Comparison of ENCODE assay signal across 8 cellular contexts in genomic region chr18:76983184-76983583, GRCh38.
DNase-seq lines count a peak whose midpoint lies in the region; ATAC-seq and TF ChIP-seq lines count a peak whose summit lies in the region.

No MANE protein-coding gene starts in this region.

- H3K9me3 Mint-ChIP-seq in activated naive CD4-positive, alpha-beta T cell treated with anti-CD3 and anti-CD28 coated beads, Interleukin-2, amount 50 U/mL, for 72 hours = no peaks in the 10 kb centered on the region

- peak overlapping the region; percentile 55; the same call in 1 of the 2 replicates for H3K4me2 ChIP-seq in SK-N-SH

- H3K36me3 ChIP-seq in SK-N-SH (replicated peaks in 1 of 2; ENCODE audit: control insufficient read depth in 1 of 2, insufficient read depth in 2 of 2, low read length in 1 of 2) = no peaks in the 10 kb centered on the region
- no peaks in the 10 kb centered on the region for H3K36me3 ChIP-seq in cardiac muscle cell

- H3K4me1 ChIP-seq in SK-N-SH (ENCODE audit: control insufficient read depth in 1 of 2, insufficient read depth in 2 of 2, low read depth in 1 of 2, low read length in 1 of 2) (peaks cover 0 to 11% of the 10 kb centered on the region in 2 experiments; a peak in 1 of 4 replicates), cardiac muscle cell (ENCODE audit: low read depth) (no peaks in the 10 kb centered on the region)

- ATAC-seq in HG02623 (IDR thresholded peaks at IDR 0.05; ENCODE audit: unreplicated experiment) = peak; percentile 80
- ATAC-seq in activated naive CD4-positive, alpha-beta T cell treated with anti-CD3 and anti-CD28 coated beads, Interleukin-2, amount 50 U/mL, for 72 hours = peak; percentile 95 to 99

- TF ChIP-seq EP300 in SK-N-SH (IDR thresholded peaks at IDR 0.05; ENCODE audit: borderline replicate concordance in 1 of 2, low read depth in 1 of 2, low read length in 1 of 2) = no peak

- H3K4me3 ChIP-seq in SK-N-SH (ENCODE audit: low read depth in 2 of 2, low read length in 1 of 2) (peak overlapping the region in 1 of 2 experiments; percentile 45; a peak in 2 of 4 replicates), cardiac muscle cell (no peak overlapping the region)

- TF ChIP-seq RAD21 in SK-N-SH (IDR thresholded peaks at IDR 0.05; ENCODE audit: low read length) = peak; percentile 76

- WGBS in SK-N-SH (ENCODE audit: low lambda C conversion rate) = 29% methylated on average over 7 of the region's 15 CpGs

- no peaks in the 10 kb centered on the region for H4K20me1 ChIP-seq in SK-N-SH (ENCODE audit: insufficient read depth)

- no peaks in the 10 kb centered on the region for H3K9me2 ChIP-seq in SK-N-SH

- TF ChIP-seq CTCF in GM12872 (IDR thresholded peaks at IDR 0.05; ENCODE audit: insufficient read depth, low read depth, low read length) = peak; percentile 96
- peak; percentile 93 for TF ChIP-seq CTCF in SK-N-SH (IDR thresholded peaks at IDR 0.05)
- TF ChIP-seq CTCF in cardiac muscle cell (IDR thresholded peaks at IDR 0.05; ENCODE audit: low read depth, low read length) = peak; percentile 96

- H3K27me3 ChIP-seq in SK-N-SH (ENCODE audit: insufficient read depth) = no peaks in the 10 kb centered on the region
- H3K27me3 ChIP-seq in cardiac muscle cell = no peaks in the 10 kb centered on the region

- CTCF ChIA-PET in SK-N-SH (lab: Yijun Ruan, JAX) = interaction anchor here (0.6 to 8.2 kb wide), 58 partner anchors 8 to 1077 kb away, joined by 3 to 191 read pairs (median 4); no protein-coding TSS in a partner anchor

- H3K36me3 Mint-ChIP-seq in activated naive CD4-positive, alpha-beta T cell treated with anti-CD3 and anti-CD28 coated beads, Interleukin-2, amount 50 U/mL, for 72 hours = no peaks in the 10 kb centered on the region

- H3K79me2 ChIP-seq in SK-N-SH (ENCODE audit: insufficient read depth) = no peaks in the 10 kb centered on the region

- no peaks in the 10 kb centered on the region for H3F3A ChIP-seq in SK-N-SH (replicated peaks; ENCODE audit: insufficient read depth)

- no peak overlapping the region for H3K27ac Mint-ChIP-seq in activated naive CD4-positive, alpha-beta T cell treated with anti-CD3 and anti-CD28 coated beads, Interleukin-2, amount 50 U/mL, for 72 hours

- no peak overlapping the region for H2AFZ ChIP-seq in SK-N-SH (ENCODE audit: low read depth)

- DNase-seq in NCI-H1048 (lab: John Stamatoyannopoulos, UW) (peak; percentile 64), SK-N-SH (peak; percentile 90), cardiac muscle cell (ENCODE audit: low read depth in 1 of 2, low spot score in 1 of 2) (peak; percentile 79 to 80), pulmonary artery endothelial cell (ENCODE audit: low read depth, low spot score) (peak; percentile 19), GOT3 (lab: John Stamatoyannopoulos, UW) (no peak)
- DNase-seq in activated naive CD4-positive, alpha-beta T cell treated with anti-CD3 and anti-CD28 coated beads, Interleukin-2, amount 50 U/mL, for 72 hours (ENCODE audit: low spot score in 2 of 2) = peak; percentile 81 to 92

- H3K27ac ChIP-seq in SK-N-SH (ENCODE audit: low read depth in 2 of 2, low read length in 1 of 2) (no peak overlapping the region), cardiac muscle cell (no peak overlapping the region)

- POLR2A ChIA-PET in SK-N-SH (lab: Yijun Ruan, JAX) = no interaction called here

- H3K9me3 ChIP-seq in SK-N-SH (no peaks in the 10 kb centered on the region), cardiac muscle cell (ENCODE audit: low read depth) (no peaks in the 10 kb centered on the region)

- H3K9ac ChIP-seq in SK-N-SH = no peak overlapping the region

TF ChIP-seq in SK-N-SH, 30 proteins besides CTCF, POLR2A, EP300 and RAD21:
- peak; percentile 85 for TF ChIP-seq SMC3 (IDR thresholded peaks at IDR 0.05; ENCODE audit: low read depth, low read length)
- TF ChIP-seq EZH2phosphoT487 (IDR thresholded peaks at IDR 0.05; ENCODE audit: borderline replicate concordance, low read depth) = no peak
TF ChIP-seq in SK-N-SH: peak in this region for 1.
